8 cellular contexts compared by ENCODE assay signal in the genomic region with DNA sequence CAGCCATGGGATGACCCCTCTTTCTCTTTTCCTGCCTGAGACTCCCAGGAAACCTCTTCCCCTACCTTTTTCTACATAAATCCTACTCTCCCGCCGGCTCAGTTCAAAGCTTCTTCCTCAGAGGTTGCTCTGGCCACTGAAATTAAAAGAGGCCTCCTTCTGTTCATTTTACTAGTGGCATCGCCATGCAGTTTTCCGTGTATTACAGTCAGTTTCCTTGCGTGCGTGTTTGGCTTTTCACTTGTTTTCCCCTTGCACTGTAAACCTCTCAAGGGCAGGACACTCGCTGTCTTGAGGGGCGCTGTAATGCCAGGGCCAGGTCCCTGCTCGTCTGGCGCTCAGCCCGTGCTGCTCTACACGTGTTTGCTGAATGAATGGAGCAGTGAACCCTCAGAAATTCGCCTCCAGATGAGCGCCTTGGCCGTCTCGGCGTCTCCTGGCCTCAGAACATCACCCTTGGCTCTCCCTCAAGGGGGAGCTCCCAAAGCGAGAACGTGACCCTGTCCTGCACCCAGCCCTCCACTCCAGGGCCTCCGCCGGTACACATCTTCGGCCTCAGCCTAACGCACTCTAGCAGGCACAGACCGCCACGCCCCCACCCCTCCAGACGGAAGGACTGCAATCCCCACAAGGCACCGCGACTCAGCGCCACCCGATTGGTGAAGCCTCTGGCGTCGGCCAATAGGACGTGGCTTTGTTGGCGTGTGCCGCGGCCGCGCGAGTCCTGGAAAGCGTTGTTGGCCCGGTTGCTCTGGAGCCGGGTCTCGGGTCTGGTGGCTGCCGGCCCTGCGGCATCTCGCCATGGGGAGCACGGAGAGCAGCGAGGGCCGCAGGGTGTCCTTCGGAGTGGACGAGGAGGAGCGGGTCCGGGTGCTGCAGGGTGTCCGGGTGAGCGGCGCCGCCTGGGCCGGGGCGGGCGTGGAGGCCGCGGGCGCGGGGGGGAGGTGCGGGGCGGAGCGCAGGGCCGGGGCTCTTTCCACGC. TPM values are rescaled to one million over a fixed set of nuclear protein-coding genes. Genes with fewer than 3 reads are reported as not detected.
DNase-seq lines count a peak whose midpoint lies in the region; ATAC-seq, FAIRE-seq and TF ChIP-seq lines count a peak whose summit lies in the region.

A gene with protein sequence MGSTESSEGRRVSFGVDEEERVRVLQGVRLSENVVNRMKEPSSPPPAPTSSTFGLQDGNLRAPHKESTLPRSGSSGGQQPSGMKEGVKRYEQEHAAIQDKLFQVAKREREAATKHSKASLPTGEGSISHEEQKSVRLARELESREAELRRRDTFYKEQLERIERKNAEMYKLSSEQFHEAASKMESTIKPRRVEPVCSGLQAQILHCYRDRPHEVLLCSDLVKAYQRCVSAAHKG (plus strand): TSS at position 729 of the 982 bp plus-strand sequence. CDS start 73 bp downstream, at position 802.

- peaks cover 32% of the 10 kb centered on the region for H3K79me2 ChIP-seq in keratinocyte (ENCODE audit: control insufficient read depth, insufficient read depth, low read length)

- DNase-seq in AG10803 (ENCODE audit: low read depth), result peak; percentile 93
- peak; percentile 92 to 99 for DNase-seq in NCI-H446 (lab: John Stamatoyannopoulos, UW)
- DNase-seq in activated CD4-positive, alpha-beta T cell treated with anti-CD3 and anti-CD28 coated beads for 1 hour, result peak; percentile 96
- peak; percentile 56 to 63 for DNase-seq in cerebellar nuclear complex (lab: John Stamatoyannopoulos, UW)
- peak; percentile 76 for DNase-seq in keratinocyte (ENCODE audit: low read depth, low spot score)
- peak; percentile 92 to 96 (median 93) for DNase-seq in stimulated activated CD4-positive, alpha-beta T cell treated with anti-CD3 and anti-CD28 coated beads, Interleukin-12 subunit alpha, Interleukin-12 subunit beta, amount 100 ng/mL, for 48 hours (ENCODE audit: low read depth in 2 of 3, low spot score in 1 of 3)

- H3K36me3 ChIP-seq in keratinocyte (ENCODE audit: control insufficient read depth in 2 of 2, extremely low read depth in 1 of 2, insufficient read depth in 2 of 2, low read length in 2 of 2), result no peaks in the 10 kb centered on the region

- dilution Hi-C loops in keratinocyte (cut with MboI; ENCODE audit: extremely low pct_ligation_motif_present, low sequenced_read_pairs), result no loop called here

- no peak within 1 kb of the TSS for H3K27ac ChIP-seq in keratinocyte (ENCODE audit: control insufficient read depth, insufficient read depth, low read length)

- no peaks in the 10 kb centered on the region for H3K9me1 ChIP-seq in keratinocyte (ENCODE audit: control insufficient read depth, extremely low read depth, insufficient read depth, low read length)

- H2AFZ ChIP-seq in keratinocyte (ENCODE audit: control insufficient read depth, low read length), result peak within 1 kb of the TSS; percentile 98

- peaks cover 16% of the 10 kb centered on the region for H3K4me1 ChIP-seq in keratinocyte (ENCODE audit: control insufficient read depth, extremely low read depth, insufficient read depth, low read length)

- no peaks in the 10 kb centered on the region for H3K27me3 ChIP-seq in keratinocyte (ENCODE audit: control insufficient read depth, extremely low read depth, insufficient read depth, low read length)

- TF ChIP-seq CTCF in AG10803 (conservative IDR thresholded peaks at IDR 0.05; ENCODE audit: low read length) (no peak), keratinocyte (optimal IDR thresholded peaks at IDR 0.05 in 1 of 3, IDR thresholded peaks at IDR 0.05 in 1 of 3, conservative IDR thresholded peaks at IDR 0.05 in 1 of 3; ENCODE audit: extremely low read depth in 1 of 3, insufficient read depth in 2 of 3, low read length in 3 of 3) (peak in 2 of 3 experiments; percentile 23 to 41)

- H3K4me3 ChIP-seq in AG10803 (ENCODE audit: low read length), result peak within 1 kb of the TSS; percentile 86
- H3K4me3 ChIP-seq in keratinocyte (ENCODE audit: control insufficient read depth in 2 of 3, extremely low read depth in 1 of 3, insufficient read depth in 2 of 3, low read depth in 1 of 3, low read length in 3 of 3), result peak within 1 kb of the TSS; percentile 75 to 82 (median 81)

- H3K9me3 ChIP-seq in keratinocyte (ENCODE audit: control insufficient read depth, low read depth, low read length), result no peaks in the 10 kb centered on the region

- ATAC-seq in GM19025 (IDR thresholded peaks at IDR 0.05; ENCODE audit: low read depth, unreplicated experiment) (peak; percentile 96), HG03354 (IDR thresholded peaks at IDR 0.05; ENCODE audit: poor library complexity, severe bottlenecking, unreplicated experiment) (peak; percentile 98)

- peak within 1 kb of the TSS; percentile 67 for H3K9ac ChIP-seq in keratinocyte (ENCODE audit: control insufficient read depth, extremely low read depth, insufficient read depth, low read length)

- H4K20me1 ChIP-seq in keratinocyte (ENCODE audit: control insufficient read depth, extremely low read depth, insufficient read depth, low read length), result no peaks in the 10 kb centered on the region

- FAIRE-seq in keratinocyte (lab: Jason Lieb, UNC), result peak; percentile 92

- peak within 1 kb of the TSS; percentile 87 for H3K4me2 ChIP-seq in keratinocyte (ENCODE audit: control insufficient read depth, extremely low read depth, insufficient read depth, low read depth, low read length)

RNA-seq across cellular contexts. Expression of the gene that starts here (rescaled TPM):
- polyA plus RNA-seq in keratinocyte, result 20.6 to 23.7 TPM (median 21.7 TPM) in 3 replicates
- 6.1 TPM for polyA plus RNA-seq in keratinocyte (2011; ENCODE audit: low read depth)
- 13.5 and 25.9 TPM in 2 replicates for polyA plus RNA-seq in keratinocyte (2011; cell fraction: cytosol; rRNA removed)
- 10.4 and 14.8 TPM in 2 replicates for polyA plus RNA-seq in keratinocyte (2011; cell fraction: nucleus; rRNA removed)
- polyA plus RNA-seq in keratinocyte (2012; ENCODE audit: low replicate concordance), result 14.3 and 25.8 TPM in 2 replicates
- polyA minus RNA-seq in keratinocyte, result 5.5 to 9.0 TPM (median 6.1 TPM) in 3 replicates
- polyA minus RNA-seq in keratinocyte (2011; cell fraction: cytosol; rRNA and poly(A)+ RNA removed), result 14.6 TPM
- polyA minus RNA-seq in keratinocyte (2011; cell fraction: nucleus; rRNA and poly(A)+ RNA removed), result 9.2 and 9.3 TPM in 2 replicates
